In genomic region chr10:85193796-85194195, GRCh38 we compare ENCODE assay signal across 19 cellular contexts.
DNase-seq lines count a peak whose midpoint lies in the region; ATAC-seq, FAIRE-seq and TF ChIP-seq lines count a peak whose summit lies in the region.
"Had no signal": no experiment of that assay in that cellular context is flagged by ENCODE, and none has a peak within 500 bp of the region (broad histone marks: within the 10 kb centered on the region; RNA-seq: fewer than 3 reads in every experiment).

No MANE protein-coding gene starts in this region.

- intact Hi-C loops in HepG2 (cut with micrococcal nuclease; ENCODE audit: unreplicated experiment), result no loop called here

- no peak for TF ChIP-seq POLR2A in HepG2 (IDR thresholded peaks at IDR 0.05; ENCODE audit: insufficient read depth in 1 of 2, low read depth in 2 of 2, low read length in 2 of 2)

- POLR2A ChIA-PET in HepG2 (lab: Yijun Ruan, JAX), result no interaction called here

- WGBS in endodermal cell (ENCODE audit: insufficient coverage in 1 of 2, insufficient read length in 1 of 2), 2 experiments, result 49 to 88% methylated on average over 2 to 3 of the region's 3 CpGs
- WGBS in HepG2 (ENCODE audit: low lambda C conversion rate), result 0% methylated on average over 3 of the region's 3 CpGs

- H3K27me3 Mint-ChIP-seq in endodermal cell (ENCODE audit: insufficient read depth) (no peaks in the 10 kb centered on the region), neural crest cell (ENCODE audit: low read depth) (no peaks in the 10 kb centered on the region), endothelial cell (ENCODE audit: unreplicated experiment) (peaks cover 3% of the 10 kb centered on the region)
- H3K27me3 Mint-ChIP-seq: CD4-positive, alpha-beta memory T cell; IgD-negative memory B cell had no signal

- H3K9me3 ChIP-seq in endodermal cell (ENCODE audit: control insufficient read depth, low read length), result no peaks in the 10 kb centered on the region
- no peaks in the 10 kb centered on the region for H3K9me3 ChIP-seq in HepG2 (ENCODE audit: low read length)
- H3K9me3 ChIP-seq: BE2C had no signal

- H3K4me3 ChIP-seq in endodermal cell (ENCODE audit: low read length), result no peak overlapping the region
- H3K4me3 ChIP-seq in HepG2 (replicated peaks in 1 of 3; ENCODE audit: insufficient read depth in 1 of 3, low read depth in 2 of 3, low read length in 3 of 3), result no peak overlapping the region
- H3K4me3 ChIP-seq: GM23338 had no signal

- H2AFZ ChIP-seq in HepG2 (ENCODE audit: low read length), result no peak overlapping the region
- H2AFZ ChIP-seq: GM23338 had no signal

- peak overlapping the region; percentile 1 for H3K27ac ChIP-seq in endodermal cell (ENCODE audit: low read depth, low read length)
- no peak overlapping the region for H3K27ac ChIP-seq in HepG2 (ENCODE audit: extremely low read length, insufficient read depth, low read length)

- H3K9ac ChIP-seq in endodermal cell (ENCODE audit: extremely low read depth, low read length, poor library complexity, severe bottlenecking) (no peak overlapping the region), HepG2 (ENCODE audit: insufficient read depth, low read depth, low read length) (no peak overlapping the region)

- H3K4me1 Mint-ChIP-seq in endodermal cell (no peaks in the 10 kb centered on the region), neural crest cell (peaks cover 34% of the 10 kb centered on the region), endothelial cell (ENCODE audit: unreplicated experiment) (no peaks in the 10 kb centered on the region)
- H3K4me1 Mint-ChIP-seq: CD14-positive monocyte; CD4-positive, alpha-beta memory T cell; GM23338; IgD-negative memory B cell had no signal

- H3K36me3 ChIP-seq in endodermal cell (ENCODE audit: control insufficient read depth, insufficient read depth, low read length) (no peaks in the 10 kb centered on the region), HepG2 (replicated peaks in 1 of 2; ENCODE audit: control insufficient read depth in 1 of 2, insufficient read depth in 2 of 2, low read length in 2 of 2) (0 out of 5 replicates have a peak, but pooled peaks cover 0 to 1% of the 10 kb centered on the region in 2 experiments)
- H3K36me3 ChIP-seq: BE2C had no signal

- H3K79me2 ChIP-seq in HepG2 (ENCODE audit: insufficient read depth, low read length), result no peaks in the 10 kb centered on the region

- H3K9me3 Mint-ChIP-seq in endodermal cell (no peaks in the 10 kb centered on the region), neural crest cell (no peaks in the 10 kb centered on the region), endothelial cell (ENCODE audit: unreplicated experiment) (peaks cover 11% of the 10 kb centered on the region)

- no peaks in the 10 kb centered on the region for H4K20me1 ChIP-seq in HepG2 (ENCODE audit: insufficient read depth, low read length)

- no TSS peak for BruUV-seq in HepG2 (replicated peaks; lab: Mats Ljungman, UMichigan)

- CTCF ChIA-PET in HepG2 (lab: Yijun Ruan, JAX; ENCODE audit: low intra/inter-chr PET ratio, low total read pairs), result no interaction called here

- H3K4me3 Mint-ChIP-seq in endodermal cell, result no peak overlapping the region
- H3K4me3 Mint-ChIP-seq in neural crest cell, result no peak overlapping the region
- H3K4me3 Mint-ChIP-seq in endothelial cell (ENCODE audit: unreplicated experiment), result no peak overlapping the region
- H3K4me3 Mint-ChIP-seq: CD14-positive monocyte; CD4-positive, alpha-beta memory T cell; GM23338; IgD-negative memory B cell had no signal

- no peak for TF ChIP-seq EP300 in HepG2 (IDR thresholded peaks at IDR 0.05; ENCODE audit: low read depth in 2 of 2, low read length in 2 of 2)
- TF ChIP-seq EP300 in HepG2 (CRISPR knock-in tag; IDR thresholded peaks at IDR 0.05; ENCODE audit: borderline replicate concordance), result no peak

- no peaks in the 10 kb centered on the region for H3K4me1 ChIP-seq in endodermal cell (ENCODE audit: control insufficient read depth, insufficient read depth, low read length)
- no peaks in the 10 kb centered on the region for H3K4me1 ChIP-seq in HepG2 (ENCODE audit: insufficient read depth, low read length)
- H3K4me1 ChIP-seq: BE2C had no signal

- H3K27me3 ChIP-seq in endodermal cell (ENCODE audit: control insufficient read depth, insufficient read depth, low read length, poor library complexity, severe bottlenecking) (no peaks in the 10 kb centered on the region), HepG2 (ENCODE audit: control insufficient read depth in 1 of 2, insufficient read depth in 2 of 2, low read length in 2 of 2) (no peaks in the 10 kb centered on the region)
- H3K27me3 ChIP-seq: BE2C had no signal

- no peak for TF ChIP-seq RAD21 in HepG2 (CRISPR knock-in tag; IDR thresholded peaks at IDR 0.05)

- no peak for DNase-seq in endodermal cell
- no peak for DNase-seq in HepG2 (ENCODE audit: low spot score)
- DNase-seq in neural crest cell (ENCODE audit: low read depth, low spot score), result peak; percentile 5
- no peak for DNase-seq in islet precursor cell
- DNase-seq in endothelial cell (ENCODE audit: low spot score), result no peak
- DNase-seq: ACHN; BE2C; CD4-positive, alpha-beta memory T cell; DMS153; DMS79; GDM1; HCEC 1CT had no signal

- H3K36me3 Mint-ChIP-seq in endodermal cell (ENCODE audit: low read depth) (no peaks in the 10 kb centered on the region), neural crest cell (ENCODE audit: low read depth) (no peaks in the 10 kb centered on the region), endothelial cell (ENCODE audit: low read depth, unreplicated experiment) (peaks cover 3% of the 10 kb centered on the region)
- H3K36me3 Mint-ChIP-seq: CD14-positive monocyte; CD4-positive, alpha-beta memory T cell; IgD-negative memory B cell had no signal

- no peak for FAIRE-seq in HepG2 (lab: Jason Lieb, UNC)
- FAIRE-seq: A204.1, H54, HTR-8/SVneo had no signal

- ATAC-seq in HepG2 (no peak), esophagus mucosa (no peak)
- ATAC-seq: GM23338 had no signal

- H3K27ac Mint-ChIP-seq in endodermal cell, result no peak overlapping the region
- no peak overlapping the region for H3K27ac Mint-ChIP-seq in neural crest cell (ENCODE audit: unreplicated experiment)
- no peak overlapping the region for H3K27ac Mint-ChIP-seq in endothelial cell (ENCODE audit: unreplicated experiment)
- H3K27ac Mint-ChIP-seq: CD14-positive monocyte; CD4-positive, alpha-beta memory T cell; GM23338; IgD-negative memory B cell had no signal

- no peak for TF ChIP-seq CTCF in endodermal cell (conservative IDR thresholded peaks at IDR 0.05)
- no peak for TF ChIP-seq CTCF in HepG2 (CRISPR knock-in tag; IDR thresholded peaks at IDR 0.05)
- TF ChIP-seq CTCF in neural crest cell (conservative IDR thresholded peaks at IDR 0.05), result no peak
- TF ChIP-seq CTCF in endothelial cell (IDR thresholded peaks at IDR 0.05; ENCODE audit: unreplicated experiment), result no peak

- H3K4me2 ChIP-seq in HepG2 (ENCODE audit: low read depth, low read length), result no peak overlapping the region
- H3K4me2 ChIP-seq: GM23338 had no signal

- in situ Hi-C loops in HepG2 (cut with HindIII; ENCODE audit: extremely low pct_ligation_motif_present, low pct_unique_long_range_greater_than_20kb), result no loop called here

TF ChIP-seq in HepG2, 621 proteins besides CTCF, POLR2A, EP300 and RAD21:
- TF ChIP-seq HNF4A (CRISPR knock-in tag; IDR thresholded peaks at IDR 0.05) (0 out of 2 replicates have a peak, but pooled peaks have one; percentile 20), HHEX (CRISPR knock-in tag; IDR thresholded peaks at IDR 0.05) (no peak)
TF ChIP-seq in HepG2: peak in this region for 1.
